10 cellular contexts compared by ENCODE assay signal in genomic region chrX:14496674-14497073, GRCh38. TPM values are rescaled to one million over a fixed set of nuclear protein-coding genes. Genes with fewer than 3 reads are reported as not detected.
DNase-seq lines count a peak whose midpoint lies in the region; ATAC-seq and TF ChIP-seq lines count a peak whose summit lies in the region.
"Had no signal": no experiment of that assay in that cellular context is flagged by ENCODE, and none has a peak within 500 bp of the region (broad histone marks: within the 10 kb centered on the region; RNA-seq: fewer than 3 reads in every experiment).

No MANE protein-coding gene starts in this region.

- H3K4me1 ChIP-seq in CD8-positive, alpha-beta memory T cell (ENCODE audit: insufficient read depth, low read length) = no peaks in the 10 kb centered on the region
- H3K4me1 ChIP-seq in OCI-LY7 (ENCODE audit: insufficient read depth, low read length, poor library complexity, severe bottlenecking) = no peaks in the 10 kb centered on the region
- no peaks in the 10 kb centered on the region for H3K4me1 ChIP-seq in right lobe of liver

- H3K27me3 Mint-ChIP-seq in CD8-positive, alpha-beta memory T cell = no peaks in the 10 kb centered on the region

- H3K27me3 ChIP-seq in CD8-positive, alpha-beta memory T cell (ENCODE audit: insufficient read depth, low read length, poor library complexity, severe bottlenecking) = no peaks in the 10 kb centered on the region
- H3K27me3 ChIP-seq in right lobe of liver = peaks cover 0 to 3% of the 10 kb centered on the region in 2 donors

- H3K9me3 Mint-ChIP-seq in CD8-positive, alpha-beta memory T cell = no peaks in the 10 kb centered on the region

- BruUV-seq in OCI-LY7 (replicated peaks; lab: Mats Ljungman, UMichigan) = no TSS peak

- peaks cover 0 to 1% (median 0%) of the 10 kb centered on the region in 3 donors for H3K36me3 Mint-ChIP-seq in CD8-positive, alpha-beta memory T cell

- peak overlapping the region; percentile 31; the same call in 1 of the 2 replicates for H2AFZ ChIP-seq in OCI-LY7 (ENCODE audit: low read length)

- intact Hi-C loops in OCI-LY7 (cut with micrococcal nuclease; ENCODE audit: unreplicated experiment) (no loop called here), right lobe of liver (cut with DNase I) (no loop called here)

- POLR2A ChIA-PET in CD8-positive, alpha-beta memory T cell (lab: Charles Lee) = no interaction called here
- POLR2A ChIA-PET in OCI-LY7 (lab: Charles Lee) = interaction anchor here (0.6 to 0.7 kb wide), 2 partner anchors 11 to 744 kb away, joined by 3 read pairs; no protein-coding TSS in a partner anchor

- ATAC-seq in GM21367 (IDR thresholded peaks at IDR 0.05; ENCODE audit: unreplicated experiment) = peak; percentile 31
- no peak for ATAC-seq in right lobe of liver
- no peak for ATAC-seq in left lobe of liver

- DNase-seq in CD8-positive, alpha-beta memory T cell = no peak
- DNase-seq in OCI-LY7 (ENCODE audit: low spot score) (no peak), right lobe of liver (no peak), NCI-H524 (lab: John Stamatoyannopoulos, UW) (no peak), left lobe of liver (ENCODE audit: low spot score) (no peak), NCI-H2081 treated with DMSO at 0.1 percent for 48 hours (lab: John Stamatoyannopoulos, UW) (no peak)
- no peak for DNase-seq in activated effector memory CD4-positive, alpha-beta T cell treated with Interleukin-2 at 50 U/mL for 16 hours

- no peaks in the 10 kb centered on the region for H3K36me3 ChIP-seq in CD8-positive, alpha-beta memory T cell (ENCODE audit: insufficient read depth, low read length)
- H3K36me3 ChIP-seq in OCI-LY7 (ENCODE audit: insufficient read depth, low read length) = no peaks in the 10 kb centered on the region
- no peaks in the 10 kb centered on the region for H3K36me3 ChIP-seq in right lobe of liver

- 43% methylated on average over 3 of the region's 3 CpGs for WGBS in right lobe of liver (ENCODE audit: insufficient coverage, low coverage, low lambda C conversion rate, missing lambda C conversion rate)

- peaks cover 18 to 29% (median 23%) of the 10 kb centered on the region in 3 donors for H3K4me1 Mint-ChIP-seq in CD8-positive, alpha-beta memory T cell

- no peak for TF ChIP-seq POLR2A in right lobe of liver (IDR thresholded peaks at IDR 0.05)

- TF ChIP-seq CTCF in OCI-LY7 (conservative IDR thresholded peaks at IDR 0.05; ENCODE audit: low read length) (no peak), right lobe of liver (IDR thresholded peaks at IDR 0.05) (no peak)

- no peaks in the 10 kb centered on the region for H3K9me2 ChIP-seq in OCI-LY7 (ENCODE audit: insufficient read depth, low read length)

- H3K4me3 Mint-ChIP-seq in CD8-positive, alpha-beta memory T cell = peak overlapping the region; percentile 70 to 88 (median 80)

- no peaks in the 10 kb centered on the region for H3K9me3 ChIP-seq in CD8-positive, alpha-beta memory T cell (ENCODE audit: low read length)
- no peaks in the 10 kb centered on the region for H3K9me3 ChIP-seq in OCI-LY7 (ENCODE audit: low read length)
- H3K9me3 ChIP-seq in right lobe of liver = no peaks in the 10 kb centered on the region

- H3K79me2 ChIP-seq in OCI-LY7 (ENCODE audit: insufficient read depth, low read depth, low read length) = no peaks in the 10 kb centered on the region

- peak overlapping the region; percentile 86 to 97 (median 88) for H3K27ac Mint-ChIP-seq in CD8-positive, alpha-beta memory T cell

- no peak overlapping the region for H3K4me2 ChIP-seq in OCI-LY7 (ENCODE audit: low read length)

- H3K4me3 ChIP-seq in CD8-positive, alpha-beta memory T cell (ENCODE audit: low read length) = peak overlapping the region; percentile 38
- H3K4me3 ChIP-seq in OCI-LY7 (ENCODE audit: low read depth, low read length, poor library complexity, severe bottlenecking) (no peak overlapping the region), right lobe of liver (peak overlapping the region in 2 of 3 donors; percentile 5 to 16)

- CTCF ChIA-PET in CD8-positive, alpha-beta memory T cell (lab: Charles Lee) = interaction anchor here (0.8 kb wide), 1 partner anchor 9 kb away, joined by 5 read pairs; no protein-coding TSS in a partner anchor
- CTCF ChIA-PET in OCI-LY7 (lab: Charles Lee; ENCODE audit: unreplicated experiment) = no interaction called here

- H4K20me1 ChIP-seq in OCI-LY7 (ENCODE audit: insufficient read depth, low read length) = no peaks in the 10 kb centered on the region

- H3K27ac ChIP-seq in CD8-positive, alpha-beta memory T cell (ENCODE audit: low read depth, low read length) = peak overlapping the region; percentile 43
- no peak overlapping the region for H3K27ac ChIP-seq in OCI-LY7 (ENCODE audit: low read depth, low read length, poor library complexity, severe bottlenecking)
- peak overlapping the region in 1 of 3 donors; percentile 9 for H3K27ac ChIP-seq in right lobe of liver

RNA-seq across cellular contexts. Expression of gene GLRA2, which starts 32.7 kb away (rescaled TPM):
- not detected for total RNA-seq in CD8-positive, alpha-beta memory T cell
- polyA plus RNA-seq in CD8-positive, alpha-beta memory T cell = not detected
- not detected in 2 replicates for total RNA-seq in OCI-LY7 (2014; rRNA removed; shearing (Covaris generic))
- total RNA-seq in OCI-LY7 (2022) = not detected in 2 replicates
- not detected for total RNA-seq in right lobe of liver
- not detected for total RNA-seq in left lobe of liver
- total RNA-seq: lung microvascular endothelial cell, NCI-H460 had no signal
